Comparison of ENCODE assay signal across 25 cellular contexts in the genomic region with DNA sequence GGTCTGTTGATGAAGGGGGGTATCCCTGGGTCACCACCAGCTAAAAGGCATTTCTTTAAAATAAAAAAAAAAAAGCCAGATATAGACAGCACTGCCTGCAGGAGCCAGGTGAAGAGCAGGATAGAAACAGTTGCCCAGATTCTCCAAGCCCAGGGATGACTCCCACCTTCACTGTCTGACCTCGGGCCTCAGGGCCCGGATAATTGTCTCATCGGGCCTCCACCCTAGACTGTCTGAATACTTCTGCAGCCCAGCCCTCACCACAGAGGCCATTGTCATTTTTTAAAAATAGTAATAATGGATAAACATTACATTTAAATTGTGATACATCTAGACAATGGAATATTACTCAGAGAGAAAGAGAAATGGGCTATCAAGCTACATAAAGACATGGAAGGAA.
"Had no signal": no experiment of that assay in that cellular context is flagged by ENCODE, and none has a peak within 500 bp of the region (broad histone marks: within the 10 kb centered on the region; RNA-seq: fewer than 3 reads in every experiment).

No MANE protein-coding gene starts in this region.

- H3K9me3 Mint-ChIP-seq: activated B cell treated with CpG ODN at 0.5 μM for 24 hours; activated T-cell treated with anti-CD3 and anti-CD28 coated beads, Interleukin-2, amount 50 U/mL, for 4 hours; activated T-helper 2 cell treated with anti-CD3 and anti-CD28 coated beads, Interferon-gamma antibody, Interleukin-2, Interleukin-4, amounts not matched to agents 10 μg/mL and 5 μg/mL and 100 μg/mL, durations not matched to agents 14 hours and 24 hours and 36 hours; central memory CD8-positive, alpha-beta T cell; neural progenitor cell; T-helper 1 cell treated with Interleukin-12 subunit alpha and Interleukin-12 subunit beta and Interleukin-4 antibody, amounts not matched to agents 30 μg/mL and 1 μg/mL, for 36 hours had no signal

- H3K4me3 Mint-ChIP-seq: activated B cell treated with CpG ODN at 0.5 μM for 24 hours; activated CD4-positive, alpha-beta T cell treated with anti-CD3 and anti-CD28 coated beads for 36 hours; activated naive CD8-positive, alpha-beta T cell; activated T-cell treated with anti-CD3 and anti-CD28 coated beads, Interleukin-2, amount 50 U/mL, for 4 hours; central memory CD8-positive, alpha-beta T cell; stimulated activated naive CD8-positive, alpha-beta T cell treated with anti-CD3 and anti-CD28 coated beads, Interleukin-15, amount 100 ng/mL, for 72 hours; T-helper 1 cell treated with Interleukin-12 subunit alpha and Interleukin-12 subunit beta and Interleukin-4 antibody, amounts not matched to agents 30 μg/mL and 1 μg/mL, for 36 hours had no signal

- H3K4me2 ChIP-seq: neural progenitor cell had no signal

- H3K27ac ChIP-seq: adrenal gland, colonic mucosa, dorsolateral prefrontal cortex, left lung, neural progenitor cell, tibial nerve had no signal

- H3K27me3 ChIP-seq: adrenal gland, colonic mucosa, dorsolateral prefrontal cortex, gastroesophageal sphincter, neural progenitor cell, sigmoid colon had no signal

- H3K4me1 ChIP-seq: sigmoid colon had no signal

- H3K9me3 ChIP-seq: adrenal gland, colonic mucosa, esophagus squamous epithelium, gastroesophageal sphincter, left lung, sigmoid colon, tibial nerve had no signal

- H3K36me3 ChIP-seq: adrenal gland, colonic mucosa, esophagus squamous epithelium, gastroesophageal sphincter, left lung, neural progenitor cell, sigmoid colon, tibial nerve had no signal

- DNase-seq: activated B cell treated with CpG ODN at 0.5 μM for 24 hours; activated CD4-positive, alpha-beta T cell treated with anti-CD3 and anti-CD28 coated beads for 36 hours; activated CD4-positive, alpha-beta T cell treated with anti-CD3 and anti-CD28 coated beads, Interleukin-2, amount 50 U/mL, for 4 hours; activated CD8-positive, alpha-beta memory T cell treated with anti-CD3 and anti-CD28 coated beads for 24 hours; activated CD8-positive, alpha-beta memory T cell treated with anti-CD3 and anti-CD28 coated beads, Interleukin-2, amount 50 U/mL, for 4 hours; activated naive CD4-positive, alpha-beta T cell; activated T-cell treated with anti-CD3 and anti-CD28 coated beads, Interleukin-2, amount 50 U/mL, for 4 hours; adrenal gland; colonic mucosa; dorsolateral prefrontal cortex; esophagus squamous epithelium; head of caudate nucleus; sigmoid colon; stimulated activated CD4-positive, alpha-beta T cell treated with anti-CD3 and anti-CD28 coated beads, Interleukin-12 subunit alpha, Interleukin-12 subunit beta, amount 100 ng/mL, for 4 hours; stimulated activated CD4-positive, alpha-beta T cell treated with anti-CD3 and anti-CD28 coated beads, Interleukin-4, amount 100 ng/mL, for 4 hours; stimulated activated naive CD8-positive, alpha-beta T cell treated with anti-CD3 and anti-CD28 coated beads, Interleukin-15, amount 100 ng/mL, for 72 hours; T1000 had no signal

- H3K27ac Mint-ChIP-seq: activated B cell treated with CpG ODN at 0.5 μM for 24 hours; activated CD4-positive, alpha-beta T cell treated with anti-CD3 and anti-CD28 coated beads for 36 hours; activated naive CD8-positive, alpha-beta T cell; activated T-helper 2 cell treated with anti-CD3 and anti-CD28 coated beads, Interferon-gamma antibody, Interleukin-2, Interleukin-4, amounts not matched to agents 10 μg/mL and 5 μg/mL and 100 μg/mL, durations not matched to agents 14 hours and 24 hours and 36 hours had no signal

- H3K27me3 Mint-ChIP-seq: activated CD4-positive, alpha-beta T cell treated with anti-CD3 and anti-CD28 coated beads for 36 hours; activated naive CD8-positive, alpha-beta T cell; central memory CD8-positive, alpha-beta T cell; stimulated activated naive CD8-positive, alpha-beta T cell treated with anti-CD3 and anti-CD28 coated beads, Interleukin-15, amount 100 ng/mL, for 72 hours had no signal

- ATAC-seq: activated CD4-positive, alpha-beta T cell treated with anti-CD3 and anti-CD28 coated beads for 36 hours; activated T-cell treated with anti-CD3 and anti-CD28 coated beads, Interleukin-2, amount 50 U/mL, for 4 hours; stimulated activated naive CD8-positive, alpha-beta T cell treated with anti-CD3 and anti-CD28 coated beads, Interleukin-15, amount 100 ng/mL, for 72 hours had no signal

- H3K9ac ChIP-seq: neural progenitor cell had no signal

- H3K4me3 ChIP-seq: adrenal gland, colonic mucosa, dorsolateral prefrontal cortex, esophagus squamous epithelium, gastroesophageal sphincter, left lung, neural progenitor cell, sigmoid colon, tibial nerve had no signal

- H3K36me3 Mint-ChIP-seq: activated naive CD8-positive, alpha-beta T cell; neural progenitor cell had no signal
